In genomic region chr13:94192576-94192975, GRCh38 we compare ENCODE assay signal across 8 cellular contexts.
A peak's percentile ranks its signal among the peaks of the same experiment; 100 is the strongest.
DNase-seq lines count a peak whose midpoint lies in the region; ATAC-seq lines count a peak whose summit lies in the region.

No MANE protein-coding gene starts in this region.

- no peaks in the 10 kb centered on the region for H3K9me3 Mint-ChIP-seq in stimulated activated naive CD8-positive, alpha-beta T cell treated with anti-CD3 and anti-CD28 coated beads, Interleukin-15, amount 100 ng/mL, for 72 hours

- H3K27ac Mint-ChIP-seq in stimulated activated naive CD8-positive, alpha-beta T cell treated with anti-CD3 and anti-CD28 coated beads, Interleukin-15, amount 100 ng/mL, for 72 hours = no peak overlapping the region

- no peaks in the 10 kb centered on the region for H3K27me3 Mint-ChIP-seq in stimulated activated naive CD8-positive, alpha-beta T cell treated with anti-CD3 and anti-CD28 coated beads, Interleukin-15, amount 100 ng/mL, for 72 hours

- peak; percentile 22 for DNase-seq in Ammon's horn (ENCODE audit: low spot score)
- DNase-seq in NCI-H69 (lab: John Stamatoyannopoulos, UW) = peak; percentile 77
- DNase-seq in fibroblast of gingiva (ENCODE audit: low read depth) = peak; percentile 14
- peak; percentile 3 to 14 for DNase-seq in stimulated activated naive CD8-positive, alpha-beta T cell treated with anti-CD3 and anti-CD28 coated beads, Interleukin-15, amount 100 ng/mL, for 72 hours
- DNase-seq in C1 segment of cervical spinal cord (lab: John Stamatoyannopoulos, UW) = no peak

- ATAC-seq in GM18498 (IDR thresholded peaks at IDR 0.05; ENCODE audit: unreplicated experiment) (peak; percentile 51), GM18519 (IDR thresholded peaks at IDR 0.05; ENCODE audit: low FRiP score, unreplicated experiment) (no peak), HG03159 (IDR thresholded peaks at IDR 0.05; ENCODE audit: unreplicated experiment) (no peak)
- peak; percentile 45 for ATAC-seq in stimulated activated naive CD8-positive, alpha-beta T cell treated with anti-CD3 and anti-CD28 coated beads, Interleukin-15, amount 100 ng/mL, for 72 hours

- no peak overlapping the region for H3K4me3 Mint-ChIP-seq in stimulated activated naive CD8-positive, alpha-beta T cell treated with anti-CD3 and anti-CD28 coated beads, Interleukin-15, amount 100 ng/mL, for 72 hours

- no peaks in the 10 kb centered on the region for H3K4me1 Mint-ChIP-seq in stimulated activated naive CD8-positive, alpha-beta T cell treated with anti-CD3 and anti-CD28 coated beads, Interleukin-15, amount 100 ng/mL, for 72 hours

Comparison
In these comparisons a context has a peak if more than half of its experiments do, and no peak if none do; other contexts are left out.
1. DNase-seq: peak in Ammon's horn (single experiment), NCI-H69 (single experiment), fibroblast of gingiva (single experiment) and stimulated activated naive CD8-positive, alpha-beta T cell treated with anti-CD3 and anti-CD28 coated beads, Interleukin-15, amount 100 ng/mL, for 72 hours (2 of 2); none in C1 segment of cervical spinal cord (0 of 14).
2. ATAC-seq: peak in GM18498 (single experiment) and stimulated activated naive CD8-positive, alpha-beta T cell treated with anti-CD3 and anti-CD28 coated beads, Interleukin-15, amount 100 ng/mL, for 72 hours (single experiment); none in GM18519 (single experiment) and HG03159 (single experiment).